Comparison of ENCODE assay signal across 9 cellular contexts in the genomic region with DNA sequence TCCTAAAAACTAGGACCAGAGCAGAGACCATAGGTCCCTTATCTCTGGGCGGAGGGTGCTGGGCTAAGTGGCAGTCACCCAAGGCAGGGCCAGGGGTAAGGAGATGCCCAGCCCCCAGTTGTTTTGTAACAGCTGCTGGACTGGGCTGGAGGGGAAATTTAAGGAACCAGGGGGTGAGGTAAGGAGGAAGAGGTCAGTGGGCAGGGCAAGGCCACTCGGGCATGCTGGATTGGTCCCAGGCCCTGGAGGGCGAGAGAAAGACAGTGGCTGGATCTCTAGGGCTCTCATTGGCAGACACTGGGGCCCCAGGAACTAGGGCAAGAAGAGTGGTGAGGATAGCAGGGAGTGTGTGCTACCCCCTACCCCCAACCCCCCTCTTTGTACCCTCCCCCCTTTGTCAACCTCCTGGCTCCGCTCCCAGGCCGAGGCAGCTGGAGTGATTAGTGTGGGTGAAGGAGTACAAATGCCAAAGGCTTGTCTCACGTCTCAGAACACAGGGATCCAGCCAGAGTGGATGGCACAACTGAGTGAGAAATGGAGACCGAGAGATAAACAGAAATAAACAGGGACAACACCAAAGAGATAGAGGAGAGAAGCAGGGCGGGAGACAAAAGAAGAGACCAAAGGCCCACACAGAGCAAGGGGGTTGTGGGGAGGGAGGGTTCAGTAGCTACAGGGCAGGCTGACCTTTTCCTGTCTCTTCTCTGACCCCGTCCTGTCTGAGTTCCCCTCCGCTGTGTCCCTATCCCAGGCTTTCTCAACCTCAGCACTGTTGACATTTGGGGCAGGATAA. TPM values are rescaled to one million over a fixed set of nuclear protein-coding genes. Genes with fewer than 3 reads are reported as not detected.
DNase-seq lines count a peak whose midpoint lies in the region; ATAC-seq and TF ChIP-seq lines count a peak whose summit lies in the region.
"Had no signal": no experiment of that assay in that cellular context is flagged by ENCODE, and none has a peak within 500 bp of the region (broad histone marks: within the 10 kb centered on the region; RNA-seq: fewer than 3 reads in every experiment).

No MANE protein-coding gene starts in this region.

- H3K9me3 Mint-ChIP-seq in activated naive CD4-positive, alpha-beta T cell treated with anti-CD3 and anti-CD28 coated beads for 36 hours = no peaks in the 10 kb centered on the region

- no TSS peak for BruUV-seq in PC-9 (replicated peaks; lab: Mats Ljungman, UMichigan)

- H3K9me2 ChIP-seq in PC-9 (ENCODE audit: insufficient read depth) = no peaks in the 10 kb centered on the region

- no peaks in the 10 kb centered on the region for H4K20me1 ChIP-seq in PC-9 (ENCODE audit: insufficient read depth)
- no peaks in the 10 kb centered on the region for H4K20me1 ChIP-seq in osteoblast (ENCODE audit: insufficient read depth, low read length)

- H3K4me1 Mint-ChIP-seq in activated naive CD4-positive, alpha-beta T cell treated with anti-CD3 and anti-CD28 coated beads for 36 hours (ENCODE audit: low read depth) = peaks cover 15% of the 10 kb centered on the region

- TF ChIP-seq POLR2A in gastroesophageal sphincter (IDR thresholded peaks at IDR 0.05) = no peak

- no peaks in the 10 kb centered on the region for H3K27me3 Mint-ChIP-seq in activated naive CD4-positive, alpha-beta T cell treated with anti-CD3 and anti-CD28 coated beads for 36 hours (ENCODE audit: low read depth)

- H3F3A ChIP-seq in PC-9 (ENCODE audit: insufficient read depth, low read depth) = peaks cover 32% of the 10 kb centered on the region; the same call in 1 of the 2 replicates

- no peaks in the 10 kb centered on the region for H3K36me3 Mint-ChIP-seq in activated naive CD4-positive, alpha-beta T cell treated with anti-CD3 and anti-CD28 coated beads for 36 hours (ENCODE audit: low read depth)

- H3K4me1 ChIP-seq in PC-9 (replicated peaks; ENCODE audit: insufficient read depth) = peaks cover 35% of the 10 kb centered on the region
- peaks cover 0 to 78% (median 26%) of the 10 kb centered on the region in 3 donors for H3K4me1 ChIP-seq in gastroesophageal sphincter
- peaks cover 32% of the 10 kb centered on the region for H3K4me1 ChIP-seq in osteoblast (ENCODE audit: insufficient read depth, low read length)

- POLR2A ChIA-PET in PC-9 (lab: Charles Lee; ENCODE audit: unreplicated experiment) = interaction anchor here (0.6 kb wide), 1 partner anchor 82 kb away, joined by 4 read pairs; no protein-coding TSS in a partner anchor

- DNase-seq in DMS 273 (lab: John Stamatoyannopoulos, UW; ENCODE audit: unreplicated experiment) (peak; percentile 90), PC-9 (peak; percentile 37 to 63), osteoblast (ENCODE audit: insufficient read length, low spot score, missing footprints) (peak; percentile 87), NK-92 (lab: John Stamatoyannopoulos, UW; ENCODE audit: unreplicated experiment) (no peak), GOT3 (lab: John Stamatoyannopoulos, UW) (no peak)
- no peak for DNase-seq in activated naive CD4-positive, alpha-beta T cell treated with anti-CD3 and anti-CD28 coated beads for 36 hours

- TF ChIP-seq CTCF in PC-9 (conservative IDR thresholded peaks at IDR 0.05) = no peak
- no peak for TF ChIP-seq CTCF in gastroesophageal sphincter (IDR thresholded peaks at IDR 0.05)
- no peak for TF ChIP-seq CTCF in osteoblast (IDR thresholded peaks at IDR 0.05; ENCODE audit: extremely low read depth, low read depth, low read length)

- no peak overlapping the region for H3K4me3 ChIP-seq in PC-9
- H3K4me3 ChIP-seq in gastroesophageal sphincter = no peak overlapping the region
- H3K4me3 ChIP-seq in osteoblast (ENCODE audit: insufficient read depth, low read length) = peak overlapping the region; percentile 24

- H3K36me3 ChIP-seq in PC-9 (ENCODE audit: low read depth) (no peaks in the 10 kb centered on the region), gastroesophageal sphincter (no peaks in the 10 kb centered on the region), osteoblast (ENCODE audit: insufficient read depth, low read length) (no peaks in the 10 kb centered on the region)

- CTCF ChIA-PET in PC-9 (lab: Charles Lee) = no interaction called here
- CTCF ChIA-PET in activated naive CD4-positive, alpha-beta T cell treated with anti-CD3 and anti-CD28 coated beads for 36 hours (lab: Charles Lee) = interaction anchor here (1.3 kb wide), 1 partner anchor 16 kb away, joined by 4 read pairs; no protein-coding TSS in a partner anchor

- intact Hi-C loops in PC-9 (cut with micrococcal nuclease; ENCODE audit: unreplicated experiment) = no loop called here
- intact Hi-C loops in activated naive CD4-positive, alpha-beta T cell treated with anti-CD3 and anti-CD28 coated beads for 36 hours (cut with micrococcal nuclease) = no loop called here

- ATAC-seq in gastroesophageal sphincter = peak; percentile 52
- no peak for ATAC-seq in GM18519 (IDR thresholded peaks at IDR 0.05; ENCODE audit: low FRiP score, unreplicated experiment)

- TF ChIP-seq EP300 in gastroesophageal sphincter (IDR thresholded peaks at IDR 0.05) = no peak

- H3K27ac Mint-ChIP-seq in activated naive CD4-positive, alpha-beta T cell treated with anti-CD3 and anti-CD28 coated beads for 36 hours = no peak overlapping the region

- 19% methylated on average over 7 of the region's 10 CpGs; no CpG with 5 or more reads in 1 of the 2 donors for WGBS in gastroesophageal sphincter (ENCODE audit: low coverage in 1 of 2), 2 donors

- peak overlapping the region; percentile 61 for H3K27ac ChIP-seq in PC-9
- H3K27ac ChIP-seq in gastroesophageal sphincter = peak overlapping the region; percentile 27 to 88 (median 82)
- peak overlapping the region; percentile 68 for H3K27ac ChIP-seq in osteoblast (ENCODE audit: low read depth, low read length)
- H3K27ac ChIP-seq: KMS-11 had no signal

- peak overlapping the region; percentile 44 for H3K4me2 ChIP-seq in PC-9
- H3K4me2 ChIP-seq in osteoblast (ENCODE audit: insufficient read depth, low read length) = peak overlapping the region; percentile 51
- H3K4me2 ChIP-seq: KMS-11 had no signal

- H2AFZ ChIP-seq in PC-9 (peak overlapping the region; percentile 69; the same call in 1 of the 2 replicates), osteoblast (ENCODE audit: low read length) (peak overlapping the region; percentile 90)

- no peaks in the 10 kb centered on the region for H3K27me3 ChIP-seq in PC-9 (ENCODE audit: insufficient read depth, low read depth)
- no peaks in the 10 kb centered on the region for H3K27me3 ChIP-seq in gastroesophageal sphincter
- no peaks in the 10 kb centered on the region for H3K27me3 ChIP-seq in osteoblast (ENCODE audit: insufficient read depth, low read length)

- H3K9me3 ChIP-seq in PC-9 (ENCODE audit: insufficient read depth, low read depth) = no peaks in the 10 kb centered on the region
- H3K9me3 ChIP-seq in gastroesophageal sphincter = no peaks in the 10 kb centered on the region
- H3K9me3 ChIP-seq in osteoblast (ENCODE audit: low read depth, low read length) = no peaks in the 10 kb centered on the region

- H3K79me2 ChIP-seq in PC-9 (ENCODE audit: low read depth) (no peaks in the 10 kb centered on the region), osteoblast (ENCODE audit: insufficient read depth, low read length) (no peaks in the 10 kb centered on the region)

- no peak overlapping the region for H3K4me3 Mint-ChIP-seq in activated naive CD4-positive, alpha-beta T cell treated with anti-CD3 and anti-CD28 coated beads for 36 hours

RNA-seq across cellular contexts. Expression of gene THRAP3, which starts 20.5 kb away (rescaled TPM):
- total RNA-seq in PC-9 (2021) (83.2 and 143 TPM in 2 replicates), gastroesophageal sphincter (100 to 1,000 TPM; 100 to 123 (median 114) TPM), osteoblast (127 and 137 TPM in 2 replicates)
- total RNA-seq in activated naive CD4-positive, alpha-beta T cell treated with anti-CD3 and anti-CD28 coated beads for 36 hours = 100 to 1,000 TPM; 128 to 133 TPM

RNA-seq across cellular contexts. Expression of gene MAP7D1, which starts 47.8 kb away (rescaled TPM):
- total RNA-seq in PC-9 (2021) = 150 and 173 TPM in 2 replicates
- total RNA-seq in gastroesophageal sphincter = 100 to 1,000 TPM; 147 to 243 (median 172) TPM
- total RNA-seq in osteoblast = 106 and 132 TPM in 2 replicates
- 100 to 1,000 TPM; 106 TPM for total RNA-seq in activated naive CD4-positive, alpha-beta T cell treated with anti-CD3 and anti-CD28 coated beads for 36 hours

RNA-seq across cellular contexts. Expression of gene TRAPPC3, which starts 54.5 kb away (rescaled TPM):
- 112 and 116 TPM in 2 replicates for total RNA-seq in PC-9 (2021)
- total RNA-seq in gastroesophageal sphincter = 100 to 1,000 TPM; 102 to 166 (median 129) TPM
- total RNA-seq in osteoblast = 93.4 and 111 TPM in 2 replicates
- 10 to 100 TPM; 35.9 to 37.6 TPM for total RNA-seq in activated naive CD4-positive, alpha-beta T cell treated with anti-CD3 and anti-CD28 coated beads for 36 hours

Comparison
In these comparisons a context has a peak if more than half of its experiments do, and no peak if none do; other contexts are left out.
1. DNase-seq: peak in DMS 273 (single experiment), PC-9 (2 of 2) and osteoblast (single experiment); none in NK-92 (single experiment), activated naive CD4-positive, alpha-beta T cell treated with anti-CD3 and anti-CD28 coated beads for 36 hours (single experiment) and GOT3 (single experiment).
2. Peak in every context shown above with its lines, with median percentiles within 50 percentile points of each other: H3K27ac ChIP-seq.